1 cellular context compared by ENCODE assay signal in genomic region chr1:84971957-84972356, GRCh38.
TF ChIP-seq lines count a peak whose summit lies in the region.

No MANE protein-coding gene starts in this region.

TF ChIP-seq in WTC11, 78 proteins besides CTCF, POLR2A, EP300 and RAD21 (continued from another document):
- TF ChIP-seq AR (CRISPR knock-in tag; IDR thresholded peaks at IDR 0.05), result no peak
- no peak for TF ChIP-seq ZBTB43 (CRISPR knock-in tag; IDR thresholded peaks at IDR 0.05)
- no peak for TF ChIP-seq NR3C1 (CRISPR knock-in tag; conservative IDR thresholded peaks at IDR 0.05; ENCODE audit: low read depth)
- no peak for TF ChIP-seq EMX1 (CRISPR knock-in tag; IDR thresholded peaks at IDR 0.05)
- no peak for TF ChIP-seq CREB1 (CRISPR knock-in tag; IDR thresholded peaks at IDR 0.05)
